In the genomic region with DNA sequence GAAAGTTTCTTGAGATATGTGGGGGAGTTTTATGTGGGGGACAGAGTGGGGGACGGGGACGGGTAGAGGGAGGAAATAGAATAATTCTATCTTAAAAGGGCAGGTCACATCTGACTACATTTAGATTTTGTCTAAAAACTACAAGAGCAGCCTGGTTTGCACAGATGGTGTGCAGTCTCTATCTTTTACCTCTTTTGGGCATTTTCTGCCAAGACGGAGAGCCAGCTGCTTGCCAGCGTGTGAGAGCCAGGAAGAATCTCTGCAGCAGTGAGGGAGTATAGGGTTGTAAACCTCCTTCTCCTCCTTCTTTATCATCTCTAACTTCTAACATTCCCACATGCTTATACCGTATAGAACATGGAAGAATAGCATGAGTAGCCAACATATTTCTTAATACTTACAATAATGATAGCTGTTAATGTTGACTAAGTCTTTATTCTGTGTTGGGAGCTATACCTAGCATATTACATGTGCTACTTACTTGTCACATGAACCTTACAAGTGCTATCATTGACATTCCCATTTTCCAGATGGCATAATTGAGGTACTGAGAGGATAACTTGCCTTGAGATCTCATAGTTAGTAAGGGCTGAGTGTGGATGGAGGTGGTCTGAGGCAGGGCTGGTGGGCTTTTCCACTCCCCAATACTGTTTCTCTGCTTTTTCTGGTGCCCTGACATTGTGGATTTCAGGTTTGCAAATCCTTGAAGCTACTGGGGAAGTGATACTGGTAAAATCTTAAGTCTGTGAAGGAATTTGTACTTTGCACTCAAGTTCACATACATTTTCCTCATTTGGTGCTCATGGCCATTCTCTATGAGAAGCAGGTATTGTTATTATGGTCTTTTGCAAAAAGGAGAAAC, we compare ENCODE assay signal across 9 cellular contexts. TPM values are rescaled to one million over a fixed set of nuclear protein-coding genes. Genes with fewer than 3 reads are reported as not detected.
DNase-seq lines count a peak whose midpoint lies in the region; ATAC-seq, FAIRE-seq and TF ChIP-seq lines count a peak whose summit lies in the region.
"Had no signal": no experiment of that assay in that cellular context is flagged by ENCODE, and none has a peak within 500 bp of the region (broad histone marks: within the 10 kb centered on the region; RNA-seq: fewer than 3 reads in every experiment).

No MANE protein-coding gene starts in this region.

- no peak overlapping the region for H4K8ac ChIP-seq in H1 (ENCODE audit: extremely low read depth, insufficient read depth, low read length)

- H4K91ac ChIP-seq in H1 (replicated peaks; ENCODE audit: insufficient read length, low read length), result no peak overlapping the region

- H3K36me3 ChIP-seq in H1 (ENCODE audit: control insufficient read depth in 2 of 4, insufficient read depth in 4 of 4, low read length in 3 of 4) (no peaks in the 10 kb centered on the region), brain microvascular endothelial cell (replicated peaks) (no peaks in the 10 kb centered on the region)

- H3K56ac ChIP-seq in H1 (replicated peaks; ENCODE audit: insufficient read length, low read depth, low read length), result no peak overlapping the region

- no peak overlapping the region for H3K4ac ChIP-seq in H1 (replicated peaks; ENCODE audit: insufficient read length, low read depth, low read length)

- WGBS in A549 (ENCODE audit: missing lambda C conversion rate), result 35% methylated on average over 5 of the region's 5 CpGs
- WGBS in H1 (ENCODE audit: extremely low coverage in 1 of 2, insufficient coverage in 1 of 2, insufficient read length in 1 of 2, insufficient replicate concordance in 2 of 2, low coverage in 1 of 2, low lambda C conversion rate in 2 of 2, missing lambda C conversion rate in 1 of 2), 2 experiments, result 59% methylated on average over 5 of the region's 5 CpGs; no CpG with 5 or more reads in 1 of the 2 experiments

- no peak overlapping the region for H3K18ac ChIP-seq in H1 (ENCODE audit: extremely low read depth, low read length)

- H2BK120ac ChIP-seq in H1 (replicated peaks; ENCODE audit: low read depth, low read length), result no peak overlapping the region

- no peaks in the 10 kb centered on the region for H3K79me1 ChIP-seq in H1 (ENCODE audit: low read depth, low read length)

- no peak overlapping the region; the same call in 1 of the 2 replicates for H2AFZ ChIP-seq in H1 (ENCODE audit: low read length)

- H3K4me1 Mint-ChIP-seq in neural crest cell, result peaks cover 21% of the 10 kb centered on the region

- H3K9me3 ChIP-seq in A549 (no peaks in the 10 kb centered on the region), H1 (ENCODE audit: insufficient read depth in 2 of 2, low read depth in 1 of 2, low read length in 1 of 2) (no peaks in the 10 kb centered on the region)

- no peaks in the 10 kb centered on the region; the same call in 1 of the 2 replicates for H3K23me2 ChIP-seq in H1 (ENCODE audit: low read depth, low read length)

- H3K4me1 ChIP-seq in A549 (no peaks in the 10 kb centered on the region), H1 (replicated peaks in 1 of 4; ENCODE audit: control insufficient read depth in 3 of 4, insufficient read depth in 4 of 4, low read length in 3 of 4) (peaks cover 0 to 3% (median 1%) of the 10 kb centered on the region in 4 experiments; a peak in 4 of 7 replicates)

- H2BK15ac ChIP-seq in H1 (ENCODE audit: low read length), result no peak overlapping the region

- no peak overlapping the region for H4K5ac ChIP-seq in H1 (ENCODE audit: insufficient read length, low read depth, low read length)

- no peaks in the 10 kb centered on the region for H3K27me3 Mint-ChIP-seq in neural crest cell (ENCODE audit: low read depth)

- no peak overlapping the region for H2AK5ac ChIP-seq in H1 (ENCODE audit: low read depth, low read length)

- CTCF ChIA-PET in A549 (lab: Yijun Ruan, JAX) (interaction anchor here (0.8 kb wide), 1 partner anchor 15 kb away, joined by 3 read pairs; no protein-coding TSS in a partner anchor), H1 (lab: Charles Lee; ENCODE audit: partially characterized antibody) (interaction anchor here (0.6 to 2.6 kb wide), 8 partner anchors 16 to 108 kb away, joined by 3 to 16 read pairs (median 5); a partner anchor contains a TSS)

- no peak for TF ChIP-seq CTCF in A549 (IDR thresholded peaks at IDR 0.05)
- no peak for TF ChIP-seq CTCF in H1 (IDR thresholded peaks at IDR 0.05; ENCODE audit: control extremely low read depth in 1 of 3, insufficient read depth in 1 of 3, low read depth in 1 of 3, low read length in 3 of 3)
- TF ChIP-seq CTCF in neural crest cell (conservative IDR thresholded peaks at IDR 0.05), result no peak
- no peak for TF ChIP-seq CTCF in brain microvascular endothelial cell (IDR thresholded peaks at IDR 0.05; ENCODE audit: low read depth, low read length, missing control alignments)

- in situ Hi-C loops in brain microvascular endothelial cell (cut with HindIII; ENCODE audit: low pct_ligation_motif_present, low sequenced_read_pairs), result no loop called here

- H3K4me2 ChIP-seq in A549, result peak overlapping the region; percentile 70; the same call in 2 of the 3 replicates
- H3K4me2 ChIP-seq in H1 (ENCODE audit: insufficient read depth in 1 of 2, low read depth in 2 of 2, low read length in 2 of 2), result peak overlapping the region; percentile 70 to 95

- peak in 1 of 2 experiments; percentile 20; a peak in 1 of 6 replicates for ATAC-seq in A549

- no peak for TF ChIP-seq POLR2A in A549 (IDR thresholded peaks at IDR 0.05; ENCODE audit: low read length)
- no peak for TF ChIP-seq POLR2A in H1 (IDR thresholded peaks at IDR 0.05; ENCODE audit: control extremely low read depth in 1 of 2, low read depth in 2 of 2, low read length in 2 of 2)

- no peak overlapping the region for H3K14ac ChIP-seq in H1 (ENCODE audit: insufficient read length)

- no peak overlapping the region for H3K27ac ChIP-seq in A549
- no peak overlapping the region for H3K27ac ChIP-seq in H1 (ENCODE audit: low read depth, low read length)
- no peak overlapping the region for H3K27ac ChIP-seq in brain microvascular endothelial cell

- H3K9ac ChIP-seq in H1 (replicated peaks in 1 of 4; ENCODE audit: extremely low read depth in 1 of 4, low read depth in 3 of 4, low read length in 3 of 4), result no peak overlapping the region

- no peaks in the 10 kb centered on the region for H3K36me3 Mint-ChIP-seq in neural crest cell (ENCODE audit: low read depth)

- H2BK12ac ChIP-seq in H1 (ENCODE audit: low read depth, low read length), result no peak overlapping the region

- POLR2A ChIA-PET in A549 (lab: Yijun Ruan, JAX) (no interaction called here), H1 (lab: Charles Lee; ENCODE audit: partially characterized antibody) (interaction anchor here (0.7 to 1.3 kb wide), 2 partner anchors 92 to 373 kb away, joined by 3 read pairs; a partner anchor contains a TSS)

- H2BK5ac ChIP-seq in H1 (ENCODE audit: low read depth, low read length), result no peak overlapping the region

- no peak for FAIRE-seq in A549 (lab: Jason Lieb, UNC)
- FAIRE-seq in H1 (lab: Jason Lieb, UNC), result no peak
- FAIRE-seq in GM19239 (lab: Jason Lieb, UNC), result no peak

- H3K27ac Mint-ChIP-seq in neural crest cell (ENCODE audit: unreplicated experiment), result no peak overlapping the region

- no peaks in the 10 kb centered on the region for H4K20me1 ChIP-seq in H1 (replicated peaks in 1 of 2; ENCODE audit: control insufficient read depth in 1 of 2, insufficient read depth in 2 of 2, low read length in 2 of 2)

- H3K4me3 Mint-ChIP-seq in neural crest cell, result peak overlapping the region; percentile 83

- H3K79me2 ChIP-seq in H1 (ENCODE audit: control insufficient read depth in 1 of 2, insufficient read depth in 2 of 2, low read length in 2 of 2), result no peaks in the 10 kb centered on the region

- no peak for TF ChIP-seq RAD21 in A549 (conservative IDR thresholded peaks at IDR 0.05 in 1 of 2, IDR thresholded peaks at IDR 0.05 in 1 of 2)
- TF ChIP-seq RAD21 in H1 (IDR thresholded peaks at IDR 0.05 in 1 of 2, conservative IDR thresholded peaks at IDR 0.05 in 1 of 2; ENCODE audit: low read depth in 2 of 2, low read length in 2 of 2), result no peak

- TF ChIP-seq EP300 in A549 (IDR thresholded peaks at IDR 0.05), result no peak
- no peak for TF ChIP-seq EP300 in H1 (IDR thresholded peaks at IDR 0.05; ENCODE audit: borderline replicate concordance in 1 of 2, low read depth in 2 of 2, low read length in 2 of 2)

- no peak overlapping the region for H3K4me3 ChIP-seq in A549
- H3K4me3 ChIP-seq in H1 (ENCODE audit: extremely low read depth in 1 of 4, insufficient read depth in 2 of 4, low read depth in 3 of 4, low read length in 4 of 4), result peak overlapping the region in 1 of 4 experiments; percentile 63; a peak in 2 of 8 replicates
- no peak overlapping the region for H3K4me3 ChIP-seq in brain microvascular endothelial cell (ENCODE audit: low read depth, low read length)

- no peak overlapping the region for H3K23ac ChIP-seq in H1 (ENCODE audit: insufficient read length)

- peaks cover under 1% of the 10 kb centered on the region for H3K9me3 Mint-ChIP-seq in neural crest cell

- DNase-seq in A549 (ENCODE audit: low read depth in 1 of 2, low spot score in 1 of 2), result no peak
- peak; percentile 58 for DNase-seq in MV-4-11 (lab: John Stamatoyannopoulos, UW)
- no peak for DNase-seq in H1 (ENCODE audit: low read depth in 1 of 2, low spot score in 2 of 2)
- no peak for DNase-seq in neural crest cell (ENCODE audit: low read depth, low spot score)
- DNase-seq in brain microvascular endothelial cell, result no peak
- no peak for DNase-seq in AG20443 (ENCODE audit: low spot score)
- no peak for DNase-seq in stimulated activated CD4-positive, alpha-beta T cell treated with anti-CD3 and anti-CD28 coated beads, Interleukin-1b, Interleukin-23, amount 100 ng/mL, for 48 hours
- DNase-seq in GM19239 (ENCODE audit: insufficient read length, low spot score), result no peak
- DNase-seq: kidney glomerular epithelial cell had no signal

- H3K27me3 ChIP-seq in H1 (replicated peaks in 1 of 4; ENCODE audit: control insufficient read depth in 3 of 4, extremely low read depth in 1 of 4, insufficient read depth in 3 of 4, low read length in 3 of 4) (no peaks in the 10 kb centered on the region; a peak in 1 of 7 replicates), brain microvascular endothelial cell (replicated peaks) (no peaks in the 10 kb centered on the region)

- no peak overlapping the region for H2BK20ac ChIP-seq in H1 (ENCODE audit: low read length)

RNA-seq across cellular contexts. Expression of a gene that starts 1.1 kb away (rescaled TPM):
- polyA plus RNA-seq in A549 (2011; rRNA removed), result 0.11 and 0.14 TPM in 2 replicates
- polyA plus RNA-seq in A549 (2012; cell fraction: cytosol; rRNA removed), result 0.01 TPM in 1 of 2 replicates, not detected in the other
- polyA plus RNA-seq in A549 (2012; cell fraction: nucleus; rRNA removed), result 0.02 TPM in 2 replicates
- polyA plus RNA-seq in A549 (2017; fragmentation: RNase III; extraction: RNeasy Plus Mini Kit Qiagen cat#74134 plus additional on column Dnase treatment), result 0.05 to 0.08 TPM (median 0.07 TPM) in 3 replicates
- polyA minus RNA-seq in A549 (2011; rRNA and poly(A)+ RNA removed), result 0.10 and 0.25 TPM in 2 replicates
- total RNA-seq in H1 (2021; fragmentation: NEBNext Ultra II Directional; extraction: Animal tissue kit (Norgen Biotek cat#: 25700)), result 2.2 and 2.9 TPM in 2 replicates
- 1.1 and 2.5 TPM in 2 replicates for polyA plus RNA-seq in H1 (2011; rRNA removed)
- 1.9 TPM for polyA plus RNA-seq in H1 (2011; cell fraction: cytosol; rRNA removed)
- polyA plus RNA-seq in H1 (2011; cell fraction: nucleus; rRNA removed), result 3.0 TPM
- polyA plus RNA-seq in H1 (2012, experiment 1 of 2), result 3.9 to 6.0 TPM (median 4.8 TPM) in 4 replicates
- polyA plus RNA-seq in H1 (2012, experiment 2 of 2), result 0.52 TPM
- 1.6 TPM for polyA plus RNA-seq in H1 (2013, experiment 1 of 2)
- polyA plus RNA-seq in H1 (2013, experiment 2 of 2), result 1.8 TPM
- polyA minus RNA-seq in H1 (2011; rRNA and poly(A)+ RNA removed), result 4.5 and 8.1 TPM in 2 replicates
- polyA minus RNA-seq in H1 (2011; cell fraction: cytosol; rRNA and poly(A)+ RNA removed), result 1.8 TPM
- 13.2 TPM for polyA minus RNA-seq in H1 (2011; cell fraction: nucleus; rRNA and poly(A)+ RNA removed)
- total RNA-seq in neural crest cell, result 0.27 and 0.37 TPM in 2 replicates
